In the genomic region with DNA sequence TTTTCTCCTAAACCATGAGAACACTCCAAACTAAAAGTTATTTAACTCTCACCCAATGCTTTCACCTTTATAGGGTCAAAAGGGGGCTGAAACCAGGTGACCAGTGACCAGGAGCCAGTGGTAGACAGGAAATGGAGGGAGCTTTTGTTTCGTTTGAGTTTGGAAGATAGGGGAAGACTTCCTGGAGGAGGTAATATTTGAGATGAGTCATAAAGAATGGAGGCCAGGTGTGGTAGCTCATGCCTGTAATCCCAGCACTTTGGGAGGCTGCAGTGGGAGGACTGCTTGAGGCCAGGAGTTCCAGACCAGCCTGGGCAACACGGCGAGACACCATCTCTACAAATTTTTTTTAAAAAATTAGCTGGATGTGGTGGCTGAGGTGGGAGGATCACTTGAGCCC, we compare ENCODE assay signal across 35 cellular contexts. TPM values are rescaled to one million over a fixed set of nuclear protein-coding genes. Genes with fewer than 3 reads are reported as not detected.
"Had no signal": no experiment of that assay in that cellular context is flagged by ENCODE, and none has a peak within 500 bp of the region (broad histone marks: within the 10 kb centered on the region; RNA-seq: fewer than 3 reads in every experiment).

No MANE protein-coding gene starts in this region.

- FAIRE-seq: colon, TTC549 had no signal

- H3K27me3 ChIP-seq: ascending aorta, body of pancreas, brain microvascular endothelial cell, breast epithelium had no signal

- H3K4me3 Mint-ChIP-seq: activated B cell treated with CpG ODN at 0.5 μM for 24 hours; activated CD4-positive, alpha-beta memory T cell treated with anti-CD3 and anti-CD28 coated beads for 36 hours; activated CD4-positive, alpha-beta T cell treated with anti-CD3 and anti-CD28 coated beads, Interleukin-2, amount 10 ng/mL, durations not matched to agents 24 days and 14 days; activated CD8-positive, alpha-beta T cell treated with anti-CD3 and anti-CD28 coated beads for 36 hours; activated naive CD4-positive, alpha-beta T cell treated with anti-CD3 and anti-CD28 coated beads, Interleukin-2, amount 10 ng/mL, durations not matched to agents 7 days and 5 days; activated naive CD4-positive, alpha-beta T cell treated with anti-CD3 and anti-CD28 coated beads, Interleukin-2, amount 50 U/mL, for 24 hours; activated naive CD8-positive, alpha-beta T cell; activated naive CD8-positive, alpha-beta T cell treated with anti-CD3 and anti-CD28 coated beads, Interleukin-2, amount 10 ng/mL, durations not matched to agents 7 days and 5 days; activated naive CD8-positive, alpha-beta T cell treated with anti-CD3 and anti-CD28 coated beads, Interleukin-2, amount 50 U/mL, for 24 hours; T-helper 1 cell treated with Interleukin-12 subunit alpha and Interleukin-12 subunit beta and Interleukin-4 antibody, amounts not matched to agents 30 μg/mL and 1 μg/mL, for 36 hours; T-helper 2 cell treated with Interferon-gamma antibody and Interleukin-4, amounts not matched to agents 5 μg/mL and 100 μg/mL, for 36 hours had no signal

- H3K4me3 ChIP-seq: ascending aorta, body of pancreas, breast epithelium had no signal

- H3K36me3 ChIP-seq: ascending aorta, brain microvascular endothelial cell, breast epithelium had no signal

- H3K27ac Mint-ChIP-seq: activated B cell treated with CpG ODN at 0.5 μM for 24 hours; activated CD4-positive, alpha-beta memory T cell treated with anti-CD3 and anti-CD28 coated beads for 36 hours; activated CD4-positive, alpha-beta T cell treated with anti-CD3 and anti-CD28 coated beads, Interleukin-2, amount 10 ng/mL, durations not matched to agents 24 days and 14 days; activated CD8-positive, alpha-beta T cell treated with anti-CD3 and anti-CD28 coated beads for 36 hours; activated naive CD4-positive, alpha-beta T cell treated with anti-CD3 and anti-CD28 coated beads, Interleukin-2, amount 10 ng/mL, durations not matched to agents 7 days and 5 days; activated naive CD4-positive, alpha-beta T cell treated with anti-CD3 and anti-CD28 coated beads, Interleukin-2, amount 50 U/mL, for 24 hours; activated naive CD8-positive, alpha-beta T cell; activated naive CD8-positive, alpha-beta T cell treated with anti-CD3 and anti-CD28 coated beads, Interleukin-2, amount 50 U/mL, for 24 hours; activated T-helper 2 cell treated with anti-CD3 and anti-CD28 coated beads, Interferon-gamma antibody, Interleukin-2, Interleukin-4, amounts not matched to agents 10 μg/mL and 5 μg/mL and 100 μg/mL, durations not matched to agents 14 hours and 24 hours and 36 hours; T-helper 1 cell treated with Interleukin-12 subunit alpha and Interleukin-12 subunit beta and Interleukin-4 antibody, amounts not matched to agents 30 μg/mL and 1 μg/mL, for 36 hours; T-helper 2 cell treated with Interferon-gamma antibody and Interleukin-4, amounts not matched to agents 5 μg/mL and 100 μg/mL, for 36 hours had no signal

- H3K9me3 ChIP-seq: ascending aorta, breast epithelium had no signal

- DNase-seq: activated B cell treated with CpG ODN at 0.5 μM for 24 hours; activated CD4-positive, alpha-beta memory T cell treated with anti-CD3 and anti-CD28 coated beads for 36 hours; activated CD4-positive, alpha-beta T cell treated with anti-CD3 and anti-CD28 coated beads for 4 hours; activated CD4-positive, alpha-beta T cell treated with anti-CD3 and anti-CD28 coated beads, Interleukin-2, amount 10 ng/mL, durations not matched to agents 24 days and 14 days; activated CD4-positive, alpha-beta T cell treated with anti-CD3 and anti-CD28 coated beads, Interleukin-2, amount 50 U/mL, for 1 hour; activated CD4-positive, alpha-beta T cell treated with anti-CD3 and anti-CD28 coated beads, Interleukin-2, amount 50 U/mL, for 4 hours; activated CD4-positive, CD25-positive, alpha-beta regulatory T cell treated with anti-CD3 and anti-CD28 coated beads, Interleukin-2, amount 50 U/mL, for 72 hours; activated CD8-positive, alpha-beta memory T cell treated with anti-CD3 and anti-CD28 coated beads, Interleukin-2, amount 50 U/mL, for 4 hours; activated CD8-positive, alpha-beta T cell treated with anti-CD3 and anti-CD28 coated beads for 36 hours; activated effector memory CD4-positive, alpha-beta T cell treated with Interleukin-2 at 50 U/mL for 16 hours; activated gamma-delta T cell; activated naive CD4-positive, alpha-beta T cell treated with anti-CD3 and anti-CD28 coated beads, Interleukin-2, amount 10 ng/mL, durations not matched to agents 7 days and 5 days; activated naive CD4-positive, alpha-beta T cell treated with Interleukin-2 at 50 U/mL for 16 hours; activated naive CD8-positive, alpha-beta T cell treated with anti-CD3 and anti-CD28 coated beads, Interleukin-2, amount 10 ng/mL, durations not matched to agents 7 days and 5 days; activated naive CD8-positive, alpha-beta T cell treated with anti-CD3 and anti-CD28 coated beads, Interleukin-2, amount 50 U/mL, for 24 hours; activated T-cell treated with anti-CD3 and anti-CD28 coated beads for 4 hours; activated T-cell treated with anti-CD3 and anti-CD28 coated beads, Interleukin-2, amount 50 U/mL, for 1 hour; activated T-cell treated with anti-CD3 and anti-CD28 coated beads, Interleukin-2, amount 50 U/mL, for 48 hours; amygdala; anterior cingulate cortex; body of pancreas; brain microvascular endothelial cell; central memory CD4-positive, alpha-beta T cell; T-helper 2 cell; T-helper 9 cell had no signal

- H3K36me3 Mint-ChIP-seq: activated CD4-positive, alpha-beta memory T cell treated with anti-CD3 and anti-CD28 coated beads for 36 hours; activated naive CD4-positive, alpha-beta T cell treated with anti-CD3 and anti-CD28 coated beads, Interleukin-2, amount 10 ng/mL, durations not matched to agents 7 days and 5 days; activated naive CD4-positive, alpha-beta T cell treated with anti-CD3 and anti-CD28 coated beads, Interleukin-2, amount 50 U/mL, for 24 hours; activated naive CD8-positive, alpha-beta T cell treated with anti-CD3 and anti-CD28 coated beads, Interleukin-2, amount 10 ng/mL, durations not matched to agents 7 days and 5 days had no signal

- H3K27me3 Mint-ChIP-seq: activated B cell treated with CpG ODN at 0.5 μM for 24 hours; activated CD4-positive, alpha-beta memory T cell treated with anti-CD3 and anti-CD28 coated beads for 36 hours; activated CD4-positive, alpha-beta T cell treated with anti-CD3 and anti-CD28 coated beads, Interleukin-2, amount 10 ng/mL, durations not matched to agents 24 days and 14 days; activated CD8-positive, alpha-beta T cell treated with anti-CD3 and anti-CD28 coated beads for 36 hours; activated naive CD4-positive, alpha-beta T cell treated with anti-CD3 and anti-CD28 coated beads, Interleukin-2, amount 10 ng/mL, durations not matched to agents 7 days and 5 days; activated naive CD4-positive, alpha-beta T cell treated with anti-CD3 and anti-CD28 coated beads, Interleukin-2, amount 50 U/mL, for 24 hours; activated naive CD8-positive, alpha-beta T cell; activated naive CD8-positive, alpha-beta T cell treated with anti-CD3 and anti-CD28 coated beads, Interleukin-2, amount 10 ng/mL, durations not matched to agents 7 days and 5 days; activated naive CD8-positive, alpha-beta T cell treated with anti-CD3 and anti-CD28 coated beads, Interleukin-2, amount 50 U/mL, for 24 hours had no signal

- H3K4me1 Mint-ChIP-seq: activated B cell treated with CpG ODN at 0.5 μM for 24 hours; activated CD4-positive, alpha-beta T cell treated with anti-CD3 and anti-CD28 coated beads, Interleukin-2, amount 10 ng/mL, durations not matched to agents 24 days and 14 days; activated naive CD4-positive, alpha-beta T cell treated with anti-CD3 and anti-CD28 coated beads, Interleukin-2, amount 10 ng/mL, durations not matched to agents 7 days and 5 days; activated naive CD4-positive, alpha-beta T cell treated with anti-CD3 and anti-CD28 coated beads, Interleukin-2, amount 50 U/mL, for 24 hours; activated naive CD8-positive, alpha-beta T cell treated with anti-CD3 and anti-CD28 coated beads, Interleukin-2, amount 50 U/mL, for 24 hours had no signal

- H3K27ac ChIP-seq: ascending aorta, body of pancreas, brain microvascular endothelial cell, breast epithelium, VCaP had no signal

- H3K4me1 ChIP-seq: ascending aorta, body of pancreas, breast epithelium had no signal

- ATAC-seq: activated CD8-positive, alpha-beta T cell treated with anti-CD3 and anti-CD28 coated beads for 36 hours; activated naive CD8-positive, alpha-beta T cell treated with anti-CD3 and anti-CD28 coated beads, Interleukin-2, amount 50 U/mL, for 24 hours; body of pancreas had no signal

- H3K9me3 Mint-ChIP-seq: activated B cell treated with CpG ODN at 0.5 μM for 24 hours; activated CD4-positive, alpha-beta memory T cell treated with anti-CD3 and anti-CD28 coated beads for 36 hours; activated CD4-positive, alpha-beta T cell treated with anti-CD3 and anti-CD28 coated beads, Interleukin-2, amount 10 ng/mL, durations not matched to agents 24 days and 14 days; activated CD8-positive, alpha-beta T cell treated with anti-CD3 and anti-CD28 coated beads for 36 hours; activated naive CD4-positive, alpha-beta T cell treated with anti-CD3 and anti-CD28 coated beads, Interleukin-2, amount 10 ng/mL, durations not matched to agents 7 days and 5 days; activated naive CD4-positive, alpha-beta T cell treated with anti-CD3 and anti-CD28 coated beads, Interleukin-2, amount 50 U/mL, for 24 hours; activated naive CD8-positive, alpha-beta T cell treated with anti-CD3 and anti-CD28 coated beads, Interleukin-2, amount 10 ng/mL, durations not matched to agents 7 days and 5 days; activated naive CD8-positive, alpha-beta T cell treated with anti-CD3 and anti-CD28 coated beads, Interleukin-2, amount 50 U/mL, for 24 hours; activated T-helper 2 cell treated with anti-CD3 and anti-CD28 coated beads, Interferon-gamma antibody, Interleukin-2, Interleukin-4, amounts not matched to agents 10 μg/mL and 5 μg/mL and 100 μg/mL, durations not matched to agents 14 hours and 24 hours and 36 hours; T-helper 1 cell treated with Interleukin-12 subunit alpha and Interleukin-12 subunit beta and Interleukin-4 antibody, amounts not matched to agents 30 μg/mL and 1 μg/mL, for 36 hours; T-helper 2 cell treated with Interferon-gamma antibody and Interleukin-4, amounts not matched to agents 5 μg/mL and 100 μg/mL, for 36 hours had no signal

RNA-seq across cellular contexts. Expression of gene FAM161A, which starts 8.5 kb away (rescaled TPM):
- total RNA-seq: ascending aorta had no signal
